ENCODE assay signal across 8 cellular contexts in the genomic region with DNA sequence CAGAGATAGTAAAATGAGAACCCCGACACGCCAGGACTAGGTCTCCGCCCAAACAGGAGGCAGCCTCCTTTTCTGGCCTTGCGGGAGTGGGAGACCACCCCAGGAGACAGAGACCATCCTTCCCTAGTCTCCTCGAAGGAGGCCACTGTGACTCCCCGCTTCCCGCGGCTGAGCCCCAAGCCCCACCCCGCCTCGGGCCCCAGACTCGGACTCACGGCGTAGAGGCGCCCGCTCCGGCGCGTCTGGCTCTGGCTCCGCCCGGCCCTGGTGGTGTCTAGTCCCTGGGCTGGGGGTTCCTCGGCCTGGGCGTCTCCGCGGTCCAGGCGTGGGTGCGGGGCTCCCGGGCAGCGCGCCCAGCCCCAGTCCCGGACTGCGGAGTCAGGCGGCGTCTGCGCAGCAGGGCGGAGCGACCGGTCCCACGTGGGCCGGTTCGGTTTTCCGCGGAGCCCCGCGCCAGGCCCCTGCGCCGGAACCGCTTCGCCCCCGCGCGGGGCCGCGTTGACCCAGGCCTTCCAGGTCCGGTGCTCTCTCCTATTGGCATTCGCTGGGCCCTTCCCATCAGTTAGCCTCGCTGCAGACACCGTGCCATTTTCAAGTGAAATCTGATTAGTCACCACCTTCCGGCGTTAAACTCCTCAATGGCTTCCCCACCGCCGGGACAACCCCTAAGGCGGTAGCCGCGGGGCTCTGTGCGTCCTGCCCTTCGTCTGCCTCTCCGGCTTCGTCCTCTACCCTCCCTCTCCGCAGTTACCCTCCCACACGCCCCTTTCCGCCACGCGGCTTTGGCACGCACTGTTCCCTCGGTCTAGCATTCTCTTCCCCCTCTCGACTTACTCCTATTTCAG. TPM values are rescaled to one million over a fixed set of nuclear protein-coding genes. Genes with fewer than 3 reads are reported as not detected.
A peak's percentile ranks its signal among the peaks of the same experiment; 100 is the strongest.
DNase-seq lines count a peak whose midpoint lies in the region; ATAC-seq, FAIRE-seq and TF ChIP-seq lines count a peak whose summit lies in the region.

A gene with protein sequence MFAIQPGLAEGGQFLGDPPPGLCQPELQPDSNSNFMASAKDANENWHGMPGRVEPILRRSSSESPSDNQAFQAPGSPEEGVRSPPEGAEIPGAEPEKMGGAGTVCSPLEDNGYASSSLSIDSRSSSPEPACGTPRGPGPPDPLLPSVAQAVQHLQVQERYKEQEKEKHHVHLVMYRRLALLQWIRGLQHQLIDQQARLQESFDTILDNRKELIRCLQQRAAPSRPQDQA (minus strand): TSS at position 393 of the 845 bp plus-strand sequence. CDS start 2,563 bp downstream, outside the sequence.

- H3K4me3 ChIP-seq in SK-N-MC = peak within 1 kb of the TSS; percentile 85

- peak within 1 kb of the TSS; percentile 89 for H3K9ac ChIP-seq in SK-N-MC (ENCODE audit: insufficient read length)

- H3K9me3 ChIP-seq in SK-N-MC (ENCODE audit: low read depth, low read length) = no peaks in the 10 kb centered on the region

- H3K27ac ChIP-seq in SK-N-MC = peak within 1 kb of the TSS; percentile 91
- peak within 1 kb of the TSS; percentile 87 for H3K27ac ChIP-seq in substantia nigra (ENCODE audit: low read depth, low read length, poor library complexity, severe bottlenecking)

- in situ Hi-C loops in ACHN (cut with HindIII; ENCODE audit: low pct_ligation_motif_present, low pct_unique_long_range_greater_than_20kb, low sequenced_read_pairs) = no loop called here

- peak; percentile 61 for DNase-seq in ACHN
- no peak for DNase-seq in SK-N-MC (ENCODE audit: low read depth, low spot score)
- peak; percentile 83 for DNase-seq in activated naive CD4-positive, alpha-beta T cell treated with Interleukin-2 at 50 U/mL for 16 hours
- DNase-seq in frontal cortex (ENCODE audit: low spot score in 2 of 2) = peak; percentile 83 to 84
- DNase-seq in nucleus accumbens (lab: John Stamatoyannopoulos, UW) = peak in 50 of 56 donors; percentile 28 to 84 (median 64)
- peak in 46 of 49 donors; percentile 33 to 86 (median 64) for DNase-seq in substantia nigra (lab: John Stamatoyannopoulos, UW)

- TF ChIP-seq POLR2A in GM18526 (IDR thresholded peaks at IDR 0.05; ENCODE audit: extremely low read depth, insufficient read length) = peak; percentile 60

- H3K36me3 ChIP-seq in SK-N-MC (ENCODE audit: insufficient read depth, low read length) = peaks cover 19% of the 10 kb centered on the region

- peak; percentile 58 for ATAC-seq in HG03571 (IDR thresholded peaks at IDR 0.05; ENCODE audit: unreplicated experiment)

- FAIRE-seq in frontal cortex (lab: Jason Lieb, UNC) = no peak

RNA-seq across cellular contexts. Expression of the gene that starts here (rescaled TPM):
- 72.6 TPM for total RNA-seq in frontal cortex
